8 cellular contexts compared by ENCODE assay signal in the genomic region with DNA sequence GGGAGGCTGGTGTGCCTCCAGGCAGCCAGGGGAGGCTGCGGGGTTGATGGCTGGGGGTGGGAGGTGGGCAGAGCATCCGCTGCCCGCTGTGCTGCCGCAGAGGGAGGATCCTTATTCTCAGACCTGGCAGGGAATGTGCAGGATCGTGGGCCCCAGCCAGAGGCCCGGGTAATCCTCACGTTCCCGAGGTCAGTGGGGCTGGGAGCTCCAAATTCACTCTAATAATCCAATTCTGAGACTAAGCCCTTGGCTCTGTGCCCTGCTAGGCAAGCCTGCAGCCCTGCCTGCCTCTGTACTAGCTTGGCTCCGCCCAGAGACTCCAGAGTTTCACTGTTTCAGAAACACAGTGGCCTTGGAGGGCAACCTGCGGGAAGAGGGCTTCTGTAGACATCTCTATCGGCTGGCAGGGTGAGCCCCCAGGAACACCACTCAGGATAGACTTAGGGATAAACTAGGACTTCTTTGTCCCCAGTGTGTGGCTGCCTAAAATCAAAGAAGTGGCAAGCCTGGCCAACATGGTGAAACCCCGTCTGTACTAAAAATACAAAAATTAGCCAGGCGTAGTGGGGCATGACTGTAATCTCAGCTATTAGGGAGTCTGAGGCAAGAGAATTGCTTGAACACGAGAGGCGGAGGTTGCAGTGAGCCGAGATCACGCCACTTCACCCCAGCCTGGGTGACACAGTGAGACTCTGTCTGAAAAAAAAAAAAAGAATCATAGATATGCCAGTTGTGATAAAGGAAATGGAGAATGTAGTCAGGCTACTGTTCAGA. TPM values are rescaled to one million over a fixed set of nuclear protein-coding genes. Genes with fewer than 3 reads are reported as not detected.
A peak's percentile ranks its signal among the peaks of the same experiment; 100 is the strongest.
DNase-seq lines count a peak whose midpoint lies in the region; ATAC-seq and TF ChIP-seq lines count a peak whose summit lies in the region.

No MANE protein-coding gene starts in this region.

- peak overlapping the region; percentile 60 for H2AFZ ChIP-seq in neuronal stem cell (ENCODE audit: low read length)

- no peak overlapping the region for H3K14ac ChIP-seq in neuronal stem cell (ENCODE audit: low read length)

- no CpG with 5 or more reads among the region's 17 CpGs for WGBS in neuronal stem cell (ENCODE audit: extremely low coverage in 2 of 2, insufficient read length in 2 of 2, insufficient replicate concordance in 1 of 2), 2 donors

- no peaks in the 10 kb centered on the region for H3K27me3 ChIP-seq in neuronal stem cell (ENCODE audit: control insufficient read depth in 3 of 3, insufficient read depth in 3 of 3, low read depth in 1 of 3, low read length in 3 of 3)

- H3K4ac ChIP-seq in neuronal stem cell (ENCODE audit: low read length): no peak overlapping the region

- peaks cover 12 to 15% of the 10 kb centered on the region in 2 donors for H3K4me1 ChIP-seq in neuronal stem cell (ENCODE audit: control insufficient read depth in 2 of 2, insufficient read depth in 1 of 2, low read depth in 1 of 2, low read length in 2 of 2)

- H3K79me1 ChIP-seq in neuronal stem cell (ENCODE audit: low read depth, low read length): no peaks in the 10 kb centered on the region

- no peak overlapping the region for H2BK5ac ChIP-seq in neuronal stem cell (ENCODE audit: low read length)

- no peak overlapping the region for H2BK120ac ChIP-seq in neuronal stem cell (ENCODE audit: low read depth, low read length)

- no peak overlapping the region for H3K23ac ChIP-seq in neuronal stem cell (ENCODE audit: low read depth, low read length, poor library complexity)

- H3K18ac ChIP-seq in neuronal stem cell (ENCODE audit: low read length): peak overlapping the region; percentile 65

- no peak overlapping the region for H4K8ac ChIP-seq in neuronal stem cell (ENCODE audit: low read depth, low read length)

- H3K36me3 ChIP-seq in neuronal stem cell (replicated peaks in 1 of 2; ENCODE audit: control insufficient read depth in 2 of 2, insufficient read depth in 2 of 2, low read length in 2 of 2): no peaks in the 10 kb centered on the region

- H3K4me3 ChIP-seq in coronary artery (peak overlapping the region; percentile 41), neuronal stem cell (ENCODE audit: low read length in 2 of 2) (no peak overlapping the region)

- peak overlapping the region; percentile 21 for H3K4me2 ChIP-seq in neuronal stem cell (ENCODE audit: insufficient read depth, low read length, poor library complexity, severe bottlenecking)

- H2AK5ac ChIP-seq in neuronal stem cell (ENCODE audit: low read depth, low read length): no peak overlapping the region

- DNase-seq in NCI-H2171 treated with DMSO at 0.1 percent for 48 hours (lab: John Stamatoyannopoulos, UW) (peak; percentile 14), NCI-H2171 (lab: John Stamatoyannopoulos, UW) (no peak), coronary artery (ENCODE audit: low spot score) (no peak), neuronal stem cell (ENCODE audit: low spot score) (no peak), NOMO-1 treated with DMSO at 0.1 percent for 48 hours (lab: John Stamatoyannopoulos, UW; ENCODE audit: unreplicated experiment) (no peak)
- DNase-seq in stimulated activated CD4-positive, alpha-beta T cell treated with anti-CD3 and anti-CD28 coated beads, Interleukin-4, amount 100 ng/mL, for 24 hours: no peak
- no peak for DNase-seq in stimulated activated CD4-positive, alpha-beta T cell treated with anti-CD3 and anti-CD28 coated beads, Interleukin-1b, Interleukin-23, amount 100 ng/mL, for 48 hours

- TF ChIP-seq CTCF in coronary artery (IDR thresholded peaks at IDR 0.05): no peak

- peak; percentile 35 for ATAC-seq in HG03469 (IDR thresholded peaks at IDR 0.05; ENCODE audit: unreplicated experiment)

- H3K9ac ChIP-seq in neuronal stem cell (ENCODE audit: low read depth, low read length, poor library complexity): no peak overlapping the region

- H3K27ac ChIP-seq in coronary artery: peak overlapping the region; percentile 47 to 74
- no peak overlapping the region for H3K27ac ChIP-seq in neuronal stem cell (replicated peaks; ENCODE audit: low read length)

- no peaks in the 10 kb centered on the region for H3K9me3 ChIP-seq in neuronal stem cell (replicated peaks in 1 of 2; ENCODE audit: control insufficient read depth in 2 of 2, insufficient read depth in 1 of 2, low read depth in 1 of 2, low read length in 2 of 2)

- no peak overlapping the region for H4K91ac ChIP-seq in neuronal stem cell (ENCODE audit: low read depth, low read length, poor library complexity)

- H2BK12ac ChIP-seq in neuronal stem cell (ENCODE audit: low read length): no peak overlapping the region

- H2BK15ac ChIP-seq in neuronal stem cell (ENCODE audit: low read length): no peak overlapping the region

RNA-seq across cellular contexts. Expression of gene MLEC, which starts 17.7 kb away (rescaled TPM):
- polyA plus RNA-seq in neuronal stem cell (2013, experiment 1 of 2): 57.0 TPM
- polyA plus RNA-seq in neuronal stem cell (2013, experiment 2 of 2): 60.7 TPM

RNA-seq across cellular contexts. Expression of gene CABP1, which starts 28.8 kb away (rescaled TPM):
- polyA plus RNA-seq in neuronal stem cell (2013, experiment 1 of 2): 1.2 TPM
- polyA plus RNA-seq in neuronal stem cell (2013, experiment 2 of 2): 1.2 TPM

RNA-seq across cellular contexts. Expression of gene UNC119B, which starts 41.0 kb away (rescaled TPM):
- polyA plus RNA-seq in neuronal stem cell (2013, experiment 1 of 2): 41.3 TPM
- polyA plus RNA-seq in neuronal stem cell (2013, experiment 2 of 2): 43.0 TPM

RNA-seq across cellular contexts. Expression of gene ACADS, which starts 56.4 kb away (rescaled TPM):
- polyA plus RNA-seq in neuronal stem cell (2013, experiment 1 of 2): 2.0 TPM
- polyA plus RNA-seq in neuronal stem cell (2013, experiment 2 of 2): 2.2 TPM
